Comparison of ENCODE assay signal across 18 cellular contexts in genomic region chr21:42384999-42385398, GRCh38. TPM values are rescaled to one million over a fixed set of nuclear protein-coding genes. Genes with fewer than 3 reads are reported as not detected.
A peak's percentile ranks its signal among the peaks of the same experiment; 100 is the strongest.
DNase-seq lines count a peak whose midpoint lies in the region; ATAC-seq, FAIRE-seq and TF ChIP-seq lines count a peak whose summit lies in the region.
"Had no signal": no experiment of that assay in that cellular context is flagged by ENCODE, and none has a peak within 500 bp of the region (broad histone marks: within the 10 kb centered on the region; RNA-seq: fewer than 3 reads in every experiment).

No MANE protein-coding gene starts in this region.

- H3K4me3 ChIP-seq in kidney (ENCODE audit: low read length in 2 of 2), result no peak overlapping the region
- H3K4me3 ChIP-seq: testis had no signal

- no peaks in the 10 kb centered on the region for H3K4me1 ChIP-seq in kidney (ENCODE audit: control insufficient read depth in 1 of 2, insufficient read depth in 1 of 2, low read depth in 1 of 2, low read length in 2 of 2)
- H3K4me1 ChIP-seq: foreskin keratinocyte, testis had no signal

- H3K27ac ChIP-seq in kidney (ENCODE audit: low read depth in 2 of 2, low read length in 2 of 2), result no peak overlapping the region
- H3K27ac ChIP-seq: brain microvascular endothelial cell, foreskin keratinocyte, parathyroid adenoma, testis had no signal

- no peaks in the 10 kb centered on the region for H3K9me3 ChIP-seq in T-helper 17 cell (ENCODE audit: control insufficient read depth, low read length, poor library complexity, severe bottlenecking)
- H3K9me3 ChIP-seq in kidney (ENCODE audit: control insufficient read depth in 1 of 2, low read length in 2 of 2), result peaks cover 0 to 6% of the 10 kb centered on the region in 2 donors
- H3K9me3 ChIP-seq: SK-N-SH, testis had no signal

- no peaks in the 10 kb centered on the region for H3K9me3 Mint-ChIP-seq in activated naive CD8-positive, alpha-beta T cell (ENCODE audit: low read depth)
- H3K9me3 Mint-ChIP-seq in activated naive CD8-positive, alpha-beta T cell treated with anti-CD3 and anti-CD28 coated beads, Interleukin-2, amount 50 U/mL, for 24 hours, result peaks cover 14% of the 10 kb centered on the region

- no peak for TF ChIP-seq CTCF in kidney (IDR thresholded peaks at IDR 0.05; ENCODE audit: borderline replicate concordance, extremely low read depth, insufficient read depth)

- DNase-seq in activated naive CD8-positive, alpha-beta T cell treated with anti-CD3 and anti-CD28 coated beads, Interleukin-2, amount 50 U/mL, for 24 hours, result no peak
- DNase-seq in T-helper 17 cell, result no peak
- DNase-seq in kidney, result peak; percentile 22
- no peak for DNase-seq in T1000 (lab: John Stamatoyannopoulos, UW)
- DNase-seq in NCI-H1105 treated with DMSO at 0.1 percent for 48 hours (lab: John Stamatoyannopoulos, UW), result no peak
- DNase-seq: activated effector memory CD4-positive, alpha-beta T cell treated with anti-CD3 and anti-CD28 coated beads, Interleukin-2, amount 50 U/mL, for 16 hours; brain microvascular endothelial cell; effector memory CD4-positive, alpha-beta T cell; foreskin keratinocyte; NCI-H2171; SK-N-SH; testis had no signal

- H3K36me3 ChIP-seq in kidney (ENCODE audit: control insufficient read depth in 1 of 2, insufficient read depth in 2 of 2, low read length in 2 of 2), result no peaks in the 10 kb centered on the region
- H3K36me3 ChIP-seq: brain microvascular endothelial cell had no signal

- FAIRE-seq in kidney (lab: Jason Lieb, UNC), result no peak

- intact Hi-C loops in kidney (cut with DNase I), result no loop called here

- ATAC-seq in activated naive CD8-positive, alpha-beta T cell treated with anti-CD3 and anti-CD28 coated beads, Interleukin-2, amount 50 U/mL, for 24 hours, result no peak
- no peak for ATAC-seq in T-helper 17 cell
- no peak for ATAC-seq in GM18502 (IDR thresholded peaks at IDR 0.05; ENCODE audit: poor library complexity, unreplicated experiment)
- ATAC-seq in GM18907 (IDR thresholded peaks at IDR 0.05; ENCODE audit: unreplicated experiment), result no peak
- ATAC-seq: foreskin keratinocyte had no signal

- H3K4me3 Mint-ChIP-seq in activated naive CD8-positive, alpha-beta T cell, result peak overlapping the region; percentile 65
- no peak overlapping the region for H3K4me3 Mint-ChIP-seq in activated naive CD8-positive, alpha-beta T cell treated with anti-CD3 and anti-CD28 coated beads, Interleukin-2, amount 50 U/mL, for 24 hours
- no peak overlapping the region for H3K4me3 Mint-ChIP-seq in T-helper 17 cell

- no peaks in the 10 kb centered on the region for H3K27me3 Mint-ChIP-seq in activated naive CD8-positive, alpha-beta T cell
- no peaks in the 10 kb centered on the region for H3K27me3 Mint-ChIP-seq in activated naive CD8-positive, alpha-beta T cell treated with anti-CD3 and anti-CD28 coated beads, Interleukin-2, amount 50 U/mL, for 24 hours
- no peaks in the 10 kb centered on the region for H3K27me3 Mint-ChIP-seq in T-helper 17 cell

- H3K27ac Mint-ChIP-seq in activated naive CD8-positive, alpha-beta T cell, result peak overlapping the region; percentile 23
- H3K27ac Mint-ChIP-seq in activated naive CD8-positive, alpha-beta T cell treated with anti-CD3 and anti-CD28 coated beads, Interleukin-2, amount 50 U/mL, for 24 hours, result no peak overlapping the region
- peak overlapping the region; percentile 30 for H3K27ac Mint-ChIP-seq in T-helper 17 cell

- H3K9ac ChIP-seq in kidney (ENCODE audit: low read length in 2 of 2), result no peak overlapping the region
- H3K9ac ChIP-seq: parathyroid adenoma, SK-N-SH had no signal

- peaks cover 9% of the 10 kb centered on the region for H3K36me3 Mint-ChIP-seq in activated naive CD8-positive, alpha-beta T cell
- peaks cover 52% of the 10 kb centered on the region for H3K36me3 Mint-ChIP-seq in activated naive CD8-positive, alpha-beta T cell treated with anti-CD3 and anti-CD28 coated beads, Interleukin-2, amount 50 U/mL, for 24 hours (ENCODE audit: low read depth)
- peaks cover 6% of the 10 kb centered on the region for H3K36me3 Mint-ChIP-seq in T-helper 17 cell (ENCODE audit: low read depth)

- peaks cover 48% of the 10 kb centered on the region for H3K4me1 Mint-ChIP-seq in activated naive CD8-positive, alpha-beta T cell (ENCODE audit: low read depth)
- H3K4me1 Mint-ChIP-seq in activated naive CD8-positive, alpha-beta T cell treated with anti-CD3 and anti-CD28 coated beads, Interleukin-2, amount 50 U/mL, for 24 hours, result peaks cover 46% of the 10 kb centered on the region
- H3K4me1 Mint-ChIP-seq in T-helper 17 cell, result peaks cover 31% of the 10 kb centered on the region

RNA-seq across cellular contexts. Expression of gene TMPRSS3, which starts 10.9 kb away (rescaled TPM):
- total RNA-seq in T-helper 17 cell (1 to 10 TPM; 2.8 to 4.5 TPM), kidney (15.4 TPM)
- polyA plus RNA-seq in kidney (ENCODE audit: insufficient read depth, low read depth, low replicate concordance), result 3.0 TPM
- total RNA-seq: foreskin keratinocyte, OCI-LY7 had no signal
- polyA plus RNA-seq: foreskin keratinocyte, SK-N-SH had no signal

RNA-seq across cellular contexts. Expression of gene TFF1, which starts 18.7 kb away (rescaled TPM):
- total RNA-seq in T-helper 17 cell (not detected), kidney (not detected)
- not detected for polyA plus RNA-seq in kidney (ENCODE audit: insufficient read depth, low read depth, low replicate concordance)
- total RNA-seq: foreskin keratinocyte, mononuclear cell, OCI-LY7, testis had no signal
- polyA plus RNA-seq: foreskin keratinocyte, SK-N-SH had no signal

RNA-seq across cellular contexts. Expression of gene UBASH3A, which starts 18.7 kb away (rescaled TPM):
- total RNA-seq in T-helper 17 cell, result 10 to 100 TPM; 49.5 to 50.3 TPM
- total RNA-seq in kidney, result 2.7 TPM
- not detected for polyA plus RNA-seq in kidney (ENCODE audit: insufficient read depth, low read depth, low replicate concordance)
- total RNA-seq: foreskin keratinocyte, OCI-LY7 had no signal
- polyA plus RNA-seq: foreskin keratinocyte, SK-N-SH had no signal

RNA-seq across cellular contexts. Expression of gene TFF2, which starts 34.2 kb away (rescaled TPM):
- not detected for total RNA-seq in T-helper 17 cell
- not detected for total RNA-seq in kidney
- not detected for polyA plus RNA-seq in kidney (ENCODE audit: insufficient read depth, low read depth, low replicate concordance)
- total RNA-seq: foreskin keratinocyte, mononuclear cell, OCI-LY7, testis had no signal
- polyA plus RNA-seq: foreskin keratinocyte, SK-N-SH had no signal

Comparison
In these comparisons a context has a peak if more than half of its experiments do, and no peak if none do; other contexts are left out.
1. RNA of gene UBASH3A, which starts 18.7 kb away (total RNA-seq): 49.5 to 50.3 TPM in T-helper 17 cell; 2.7 TPM in kidney (single experiment); every median in the first group is over 10 times any median in the second.